Comparison of ENCODE assay signal across 1 cellular context in the genomic region with DNA sequence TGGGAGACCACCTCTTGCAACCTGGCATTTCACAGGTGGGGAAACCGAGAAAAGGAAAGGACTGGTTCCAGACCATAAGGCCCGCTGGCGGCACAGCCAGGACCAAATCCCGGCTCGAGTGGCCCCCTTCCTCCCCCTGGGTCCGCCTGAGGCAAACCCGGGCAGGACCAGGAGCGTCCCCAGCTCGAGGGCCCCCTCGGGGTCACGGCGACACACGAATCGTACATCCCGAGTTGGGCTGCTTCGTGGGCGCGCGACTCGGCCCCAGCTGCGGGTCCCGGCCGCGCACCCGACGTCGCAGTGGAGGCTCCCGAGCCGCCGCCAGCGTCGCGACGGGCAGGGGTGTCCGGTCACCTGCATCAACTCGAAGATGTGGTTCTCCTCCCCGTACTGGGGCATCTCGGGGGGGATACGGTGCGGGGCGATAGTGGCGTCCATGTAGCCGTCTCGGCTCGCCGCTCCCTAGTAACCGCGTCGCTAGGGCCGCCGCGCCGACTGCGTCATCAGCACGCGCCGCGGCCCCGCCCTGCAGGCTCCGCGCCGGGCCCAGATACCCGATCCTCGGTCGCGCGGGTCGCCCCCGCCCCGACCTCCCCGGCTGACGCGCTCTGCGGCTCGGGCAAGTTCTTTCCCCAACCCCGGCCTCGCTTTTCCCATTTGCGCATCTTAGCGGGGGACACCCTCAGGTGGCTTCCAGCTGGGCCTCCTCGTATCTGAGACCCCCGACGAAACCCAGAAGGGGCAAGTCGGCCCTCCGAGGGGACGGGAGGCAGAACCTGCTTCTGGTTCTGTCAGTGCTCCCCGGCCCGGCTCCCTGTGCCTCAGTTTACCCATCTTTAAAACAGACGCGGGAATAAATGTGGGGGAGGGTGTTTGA.
A peak's percentile ranks its signal among the peaks of the same experiment; 100 is the strongest.
TF ChIP-seq lines count a peak whose summit lies in the region.

A gene with protein sequence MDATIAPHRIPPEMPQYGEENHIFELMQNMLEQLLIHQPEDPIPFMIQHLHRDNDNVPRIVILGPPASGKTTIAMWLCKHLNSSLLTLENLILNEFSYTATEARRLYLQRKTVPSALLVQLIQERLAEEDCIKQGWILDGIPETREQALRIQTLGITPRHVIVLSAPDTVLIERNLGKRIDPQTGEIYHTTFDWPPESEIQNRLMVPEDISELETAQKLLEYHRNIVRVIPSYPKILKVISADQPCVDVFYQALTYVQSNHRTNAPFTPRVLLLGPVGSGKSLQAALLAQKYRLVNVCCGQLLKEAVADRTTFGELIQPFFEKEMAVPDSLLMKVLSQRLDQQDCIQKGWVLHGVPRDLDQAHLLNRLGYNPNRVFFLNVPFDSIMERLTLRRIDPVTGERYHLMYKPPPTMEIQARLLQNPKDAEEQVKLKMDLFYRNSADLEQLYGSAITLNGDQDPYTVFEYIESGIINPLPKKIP (minus strand): TSS at position 467 of the 877 bp plus-strand sequence. CDS start 29 bp downstream, at position 438.

TF ChIP-seq in K562, 482 proteins besides CTCF, POLR2A, EP300 and RAD21 (continued from another document and continues in another):
- no peak for TF ChIP-seq DEAF1 (CRISPR knock-in tag; IDR thresholded peaks at IDR 0.05)
- no peak for TF ChIP-seq NUFIP1 (IDR thresholded peaks at IDR 0.05; ENCODE audit: partially characterized antibody)
- peak; percentile 50 for TF ChIP-seq TBP (optimal IDR thresholded peaks at IDR 0.05; ENCODE audit: low read depth, low read length)
- peak in 1 of 2 experiments; percentile 37; a peak in 1 of 4 replicates for TF ChIP-seq NONO (IDR thresholded peaks at IDR 0.05; ENCODE audit: low read depth in 2 of 2, low read length in 1 of 2)
- no peak for TF ChIP-seq ATF3 (IDR thresholded peaks at IDR 0.05)
- TF ChIP-seq ATF3 (CRISPR knock-in tag; conservative IDR thresholded peaks at IDR 0.05): no peak
- no peak for TF ChIP-seq CEBPB (tag; IDR thresholded peaks at IDR 0.05)
- TF ChIP-seq MGA (IDR thresholded peaks at IDR 0.05): no peak
- 0 out of 2 replicates have a peak, but pooled peaks have one; percentile 36 for TF ChIP-seq DIDO1 (tag; IDR thresholded peaks at IDR 0.05; ENCODE audit: low read depth)
- TF ChIP-seq CREM (IDR thresholded peaks at IDR 0.05; ENCODE audit: low read depth): peak; percentile 100
- TF ChIP-seq, protein P1, sequence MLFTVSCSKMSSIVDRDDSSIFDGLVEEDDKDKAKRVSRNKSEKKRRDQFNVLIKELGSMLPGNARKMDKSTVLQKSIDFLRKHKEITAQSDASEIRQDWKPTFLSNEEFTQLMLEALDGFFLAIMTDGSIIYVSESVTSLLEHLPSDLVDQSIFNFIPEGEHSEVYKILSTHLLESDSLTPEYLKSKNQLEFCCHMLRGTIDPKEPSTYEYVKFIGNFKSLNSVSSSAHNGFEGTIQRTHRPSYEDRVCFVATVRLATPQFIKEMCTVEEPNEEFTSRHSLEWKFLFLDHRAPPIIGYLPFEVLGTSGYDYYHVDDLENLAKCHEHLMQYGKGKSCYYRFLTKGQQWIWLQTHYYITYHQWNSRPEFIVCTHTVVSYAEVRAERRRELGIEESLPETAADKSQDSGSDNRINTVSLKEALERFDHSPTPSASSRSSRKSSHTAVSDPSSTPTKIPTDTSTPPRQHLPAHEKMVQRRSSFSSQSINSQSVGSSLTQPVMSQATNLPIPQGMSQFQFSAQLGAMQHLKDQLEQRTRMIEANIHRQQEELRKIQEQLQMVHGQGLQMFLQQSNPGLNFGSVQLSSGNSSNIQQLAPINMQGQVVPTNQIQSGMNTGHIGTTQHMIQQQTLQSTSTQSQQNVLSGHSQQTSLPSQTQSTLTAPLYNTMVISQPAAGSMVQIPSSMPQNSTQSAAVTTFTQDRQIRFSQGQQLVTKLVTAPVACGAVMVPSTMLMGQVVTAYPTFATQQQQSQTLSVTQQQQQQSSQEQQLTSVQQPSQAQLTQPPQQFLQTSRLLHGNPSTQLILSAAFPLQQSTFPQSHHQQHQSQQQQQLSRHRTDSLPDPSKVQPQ (CRISPR knock-in tag; IDR thresholded peaks at IDR 0.05; ENCODE audit: borderline replicate concordance): no peak
- TF ChIP-seq FOXP1 (CRISPR knock-in tag; IDR thresholded peaks at IDR 0.05): no peak
- TF ChIP-seq RUNX1 (IDR thresholded peaks at IDR 0.05; ENCODE audit: low read depth): no peak
- no peak for TF ChIP-seq NFE2L1 (tag; IDR thresholded peaks at IDR 0.05; ENCODE audit: borderline replicate concordance, low read depth)
- TF ChIP-seq L3MBTL2 (IDR thresholded peaks at IDR 0.05): peak; percentile 49
- TF ChIP-seq ZNF707 (CRISPR knock-in tag; conservative IDR thresholded peaks at IDR 0.05): no peak
- TF ChIP-seq THAP7 (CRISPR knock-in tag; IDR thresholded peaks at IDR 0.05): no peak
- TF ChIP-seq, protein P2, sequence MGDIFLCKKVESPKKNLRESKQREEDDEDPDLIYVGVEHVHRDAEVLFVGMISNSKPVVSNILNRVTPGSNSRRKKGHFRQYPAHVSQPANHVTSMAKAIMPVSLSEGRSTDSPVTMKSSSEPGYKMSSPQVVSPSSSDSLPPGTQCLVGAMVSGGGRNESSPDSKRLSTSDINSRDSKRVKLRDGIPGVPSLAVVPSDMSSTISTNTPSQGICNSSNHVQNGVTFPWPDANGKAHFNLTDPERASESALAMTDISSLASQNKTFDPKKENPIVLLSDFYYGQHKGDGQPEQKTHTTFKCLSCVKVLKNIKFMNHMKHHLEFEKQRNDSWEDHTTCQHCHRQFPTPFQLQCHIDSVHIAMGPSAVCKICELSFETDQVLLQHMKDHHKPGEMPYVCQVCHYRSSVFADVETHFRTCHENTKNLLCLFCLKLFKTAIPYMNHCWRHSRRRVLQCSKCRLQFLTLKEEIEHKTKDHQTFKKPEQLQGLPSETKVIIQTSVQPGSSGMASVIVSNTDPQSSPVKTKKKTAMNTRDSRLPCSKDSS (IDR thresholded peaks at IDR 0.05; ENCODE audit: low read depth, partially characterized antibody): no peak
- TF ChIP-seq YY1 (IDR thresholded peaks at IDR 0.05; ENCODE audit: borderline replicate concordance in 1 of 3, control insufficient read depth in 1 of 3, extremely low read depth in 1 of 3, insufficient read depth in 3 of 3, insufficient read length in 1 of 3, insufficient replicate concordance in 2 of 3, low read depth in 1 of 3, low read length in 2 of 3): peak in 1 of 3 experiments; percentile 48
- TF ChIP-seq ZNF583 (CRISPR knock-in tag; IDR thresholded peaks at IDR 0.05): no peak
- TF ChIP-seq STAG1 (CRISPR knock-in tag; IDR thresholded peaks at IDR 0.05; ENCODE audit: borderline replicate concordance): no peak
- no peak for TF ChIP-seq HOMEZ (CRISPR knock-in tag; IDR thresholded peaks at IDR 0.05)
- TF ChIP-seq NRF1 (conservative IDR thresholded peaks at IDR 0.05 in 1 of 2, IDR thresholded peaks at IDR 0.05 in 1 of 2): peak in 1 of 2 experiments; percentile 43; a peak in 2 of 4 replicates
- TF ChIP-seq SIN3B (IDR thresholded peaks at IDR 0.05; ENCODE audit: low read depth): peak; percentile 82
